ENCODE assay signal across 14 cellular contexts in genomic region chr10:93503075-93503474, GRCh38.
DNase-seq lines count a peak whose midpoint lies in the region; ATAC-seq and TF ChIP-seq lines count a peak whose summit lies in the region.
"Had no signal": no experiment of that assay in that cellular context is flagged by ENCODE, and none has a peak within 500 bp of the region (broad histone marks: within the 10 kb centered on the region; RNA-seq: fewer than 3 reads in every experiment).

No MANE protein-coding gene starts in this region.

- ATAC-seq in GM19035 (IDR thresholded peaks at IDR 0.05; ENCODE audit: unreplicated experiment) (peak; percentile 76), HG02884 (IDR thresholded peaks at IDR 0.05; ENCODE audit: unreplicated experiment) (peak; percentile 84)
- ATAC-seq: HCT116, heart right ventricle, PC-3 had no signal

- DNase-seq in GM06990 (ENCODE audit: extremely low read depth, insufficient read length): peak; percentile 60
- no peak for DNase-seq in T-helper 2 cell treated with Interferon-gamma antibody and Interleukin-4, amounts not matched to agents 5 μg/mL and 100 μg/mL, for 36 hours (ENCODE audit: low spot score)
- DNase-seq in GDM1 (lab: John Stamatoyannopoulos, UW): no peak
- DNase-seq in putamen (ENCODE audit: low spot score): no peak
- DNase-seq in DMS153 (lab: John Stamatoyannopoulos, UW): no peak
- no peak for DNase-seq in NCI-H2196 treated with DMSO at 0.1 percent for 48 hours (lab: John Stamatoyannopoulos, UW; ENCODE audit: unreplicated experiment)
- DNase-seq: activated CD4-positive, alpha-beta T cell treated with anti-CD3 and anti-CD28 coated beads for 4 hours; DMS 273 treated with DMSO at 0.1 percent for 48 hours; heart right ventricle; PC-3; upper lobe of left lung had no signal

- H3K36me3 Mint-ChIP-seq in T-helper 2 cell treated with Interferon-gamma antibody and Interleukin-4, amounts not matched to agents 5 μg/mL and 100 μg/mL, for 36 hours (ENCODE audit: low read depth): peaks cover 56% of the 10 kb centered on the region

- H3K27me3 ChIP-seq in GM06990 (replicated peaks; ENCODE audit: control insufficient read depth, insufficient read depth, low read length): no peaks in the 10 kb centered on the region
- H3K27me3 ChIP-seq: heart right ventricle, upper lobe of left lung had no signal

- peaks cover 72% of the 10 kb centered on the region for H3K4me1 Mint-ChIP-seq in T-helper 2 cell treated with Interferon-gamma antibody and Interleukin-4, amounts not matched to agents 5 μg/mL and 100 μg/mL, for 36 hours (ENCODE audit: low read depth)

- no peaks in the 10 kb centered on the region for H3K9me3 Mint-ChIP-seq in T-helper 2 cell treated with Interferon-gamma antibody and Interleukin-4, amounts not matched to agents 5 μg/mL and 100 μg/mL, for 36 hours

- H3K4me3 ChIP-seq in GM06990 (replicated peaks; ENCODE audit: low read depth, low read length): peak overlapping the region; percentile 30
- H3K4me3 ChIP-seq: heart right ventricle, upper lobe of left lung had no signal

- no peaks in the 10 kb centered on the region for H3K27me3 Mint-ChIP-seq in T-helper 2 cell treated with Interferon-gamma antibody and Interleukin-4, amounts not matched to agents 5 μg/mL and 100 μg/mL, for 36 hours (ENCODE audit: low read depth)

- no peak for TF ChIP-seq CTCF in GM06990 (IDR thresholded peaks at IDR 0.05; ENCODE audit: insufficient read depth, low read length, poor library complexity, severe bottlenecking)

- peak overlapping the region; percentile 75 for H3K4me3 Mint-ChIP-seq in T-helper 2 cell treated with Interferon-gamma antibody and Interleukin-4, amounts not matched to agents 5 μg/mL and 100 μg/mL, for 36 hours

- peak overlapping the region; percentile 95 for H3K27ac Mint-ChIP-seq in T-helper 2 cell treated with Interferon-gamma antibody and Interleukin-4, amounts not matched to agents 5 μg/mL and 100 μg/mL, for 36 hours

- H3K36me3 ChIP-seq in GM06990 (ENCODE audit: control insufficient read depth, insufficient read depth, low read length): no peaks in the 10 kb centered on the region
- H3K36me3 ChIP-seq: upper lobe of left lung had no signal
